Comparison of ENCODE assay signal across 1 cellular context in the genomic region with DNA sequence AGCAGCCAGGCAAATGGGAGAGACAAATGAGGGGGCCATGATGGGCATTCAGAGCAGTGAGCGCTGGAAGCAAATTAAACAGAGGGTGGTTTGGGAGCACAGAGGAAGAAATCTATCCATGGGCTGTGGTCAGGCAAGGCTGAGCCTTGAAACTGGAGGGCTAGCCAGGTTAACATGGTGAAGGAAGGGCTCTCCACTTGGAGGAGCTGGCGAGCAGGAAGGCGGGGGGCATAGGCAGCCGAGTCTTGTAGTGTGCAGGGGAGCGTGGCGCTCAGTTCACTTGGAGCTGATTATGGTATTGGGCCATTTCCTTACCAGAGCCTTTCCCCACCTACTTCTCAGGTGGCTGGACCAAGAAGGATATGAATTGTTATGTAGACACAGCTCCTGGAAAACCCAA.
TF ChIP-seq lines count a peak whose summit lies in the region.

No MANE protein-coding gene starts in this region.

TF ChIP-seq in K562, 482 proteins besides CTCF, POLR2A, EP300 and RAD21:
- TF ChIP-seq SIN3B (IDR thresholded peaks at IDR 0.05; ENCODE audit: low read depth) (no peak), ZNF740 (CRISPR knock-in tag; IDR thresholded peaks at IDR 0.05) (no peak), ZNF740 (tag; IDR thresholded peaks at IDR 0.05) (no peak), NCOR1 (IDR thresholded peaks at IDR 0.05) (no peak), RBM34 (IDR thresholded peaks at IDR 0.05; ENCODE audit: borderline replicate concordance, insufficient read depth, low read length) (no peak), CHD2 (IDR thresholded peaks at IDR 0.05; ENCODE audit: low read depth, low read length) (no peak), ZNF717 (CRISPR knock-in tag; IDR thresholded peaks at IDR 0.05) (no peak), EZH2 (IDR thresholded peaks at IDR 0.05; ENCODE audit: borderline replicate concordance, low read depth, low read length) (no peak), HDAC3 (IDR thresholded peaks at IDR 0.05; ENCODE audit: borderline replicate concordance, partially characterized antibody) (no peak), MGA (IDR thresholded peaks at IDR 0.05) (no peak), PRMT5 (CRISPR knock-in tag; IDR thresholded peaks at IDR 0.05) (no peak), PCBP1 (IDR thresholded peaks at IDR 0.05; ENCODE audit: low read depth, low read length, poor library complexity, severe bottlenecking) (no peak), JUNB (CRISPR knock-in tag; conservative IDR thresholded peaks at IDR 0.05) (no peak), WHSC1 (IDR thresholded peaks at IDR 0.05; ENCODE audit: low read length) (no peak), HDAC6 (IDR thresholded peaks at IDR 0.05; ENCODE audit: low read depth, low read length) (no peak), MAFF (IDR thresholded peaks at IDR 0.05; ENCODE audit: low read length) (no peak), CHD4 (IDR thresholded peaks at IDR 0.05; ENCODE audit: insufficient read depth, insufficient replicate concordance, low read depth, low read length, poor library complexity, severe bottlenecking) (no peak), ILF3 (IDR thresholded peaks at IDR 0.05; ENCODE audit: borderline replicate concordance) (no peak), HNRNPH1 (optimal IDR thresholded peaks at IDR 0.05; ENCODE audit: low read depth, low read length) (no peak), MAZ (CRISPR knock-in tag; conservative IDR thresholded peaks at IDR 0.05 in 1 of 2, IDR thresholded peaks at IDR 0.05 in 1 of 2) (no peak)
- TF ChIP-seq, protein P1, sequence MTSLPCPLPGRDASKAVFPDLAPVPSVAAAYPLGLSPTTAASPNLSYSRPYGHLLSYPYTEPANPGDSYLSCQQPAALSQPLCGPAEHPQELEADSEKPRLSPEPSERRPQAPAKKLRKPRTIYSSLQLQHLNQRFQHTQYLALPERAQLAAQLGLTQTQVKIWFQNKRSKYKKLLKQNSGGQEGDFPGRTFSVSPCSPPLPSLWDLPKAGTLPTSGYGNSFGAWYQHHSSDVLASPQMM (CRISPR knock-in tag; IDR thresholded peaks at IDR 0.05): no peak
